Comparison of ENCODE assay signal across 23 cellular contexts in the genomic region with DNA sequence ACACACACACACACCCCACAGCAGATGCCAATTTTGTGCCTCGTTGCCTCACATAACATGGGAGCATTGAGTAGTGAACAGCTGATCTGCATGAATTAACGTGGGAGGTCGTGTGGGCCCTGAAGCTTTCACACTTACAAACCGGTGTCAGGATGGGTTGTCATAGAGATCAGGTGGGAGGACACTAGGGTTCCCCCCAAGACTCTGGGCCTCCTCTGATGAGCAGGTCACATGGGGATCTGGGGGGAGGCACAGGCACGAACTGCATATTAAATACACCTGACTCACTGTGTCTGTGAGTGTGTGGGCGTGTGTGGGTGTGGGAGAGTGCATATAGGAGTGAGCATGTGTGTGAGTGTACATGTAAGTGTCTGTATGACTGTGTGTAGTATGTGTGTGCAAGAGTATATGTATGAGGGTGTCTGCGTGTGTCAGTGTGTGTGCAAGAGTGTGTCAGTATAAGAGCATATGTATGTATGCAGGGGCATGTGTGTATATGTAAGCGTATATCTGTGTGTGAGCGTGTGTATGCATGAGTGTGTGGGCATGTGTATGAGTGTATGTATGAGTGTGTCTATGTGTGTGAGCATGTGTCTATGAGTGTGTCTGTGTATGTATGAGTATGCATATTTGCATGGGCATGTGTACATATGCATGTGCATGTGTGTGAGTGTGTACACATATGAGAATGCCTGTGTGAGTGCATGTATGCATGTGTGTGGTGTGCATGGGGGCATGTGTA.
A peak's percentile ranks its signal among the peaks of the same experiment; 100 is the strongest.
DNase-seq lines count a peak whose midpoint lies in the region; ATAC-seq and TF ChIP-seq lines count a peak whose summit lies in the region.
"Had no signal": no experiment of that assay in that cellular context is flagged by ENCODE, and none has a peak within 500 bp of the region (broad histone marks: within the 10 kb centered on the region; RNA-seq: fewer than 3 reads in every experiment).

No MANE protein-coding gene starts in this region.

- H3K27me3 ChIP-seq in BLaER1 (no peaks in the 10 kb centered on the region), right atrium auricular region (no peaks in the 10 kb centered on the region)
- H3K27me3 ChIP-seq: ascending aorta had no signal

- no peaks in the 10 kb centered on the region for H4K20me1 ChIP-seq in BLaER1

- H3K27ac Mint-ChIP-seq in memory B cell, result no peak overlapping the region
- H3K27ac Mint-ChIP-seq: activated naive CD4-positive, alpha-beta T cell treated with anti-CD3 and anti-CD28 coated beads, Interleukin-2, amount 50 U/mL, for 72 hours; activated T-helper 1 cell treated with anti-CD3 and anti-CD28 coated beads, Interleukin-12 subunit alpha, Interleukin-12 subunit beta, Interleukin-2, Interleukin-4 antibody, amounts not matched to agents 30 ng/mL and 10 ng/mL and 1 ng/mL, durations not matched to agents 14 hours and 24 hours and 36 hours; CD8-positive, alpha-beta memory T cell; naive thymus-derived CD8-positive, alpha-beta T cell; stimulated activated naive CD8-positive, alpha-beta T cell treated with anti-CD3 and anti-CD28 coated beads, Interleukin-15, Interleukin-2, amounts not matched to agents 100 ng/mL and 50 ng/mL, for 24 hours had no signal

- no peaks in the 10 kb centered on the region for H3K36me3 Mint-ChIP-seq in memory B cell
- H3K36me3 Mint-ChIP-seq: activated naive CD4-positive, alpha-beta T cell treated with anti-CD3 and anti-CD28 coated beads, Interleukin-2, amount 50 U/mL, for 72 hours; CD8-positive, alpha-beta memory T cell; naive thymus-derived CD8-positive, alpha-beta T cell had no signal

- H3K4me3 Mint-ChIP-seq in memory B cell, result no peak overlapping the region
- H3K4me3 Mint-ChIP-seq: activated T-helper 1 cell treated with anti-CD3 and anti-CD28 coated beads, Interleukin-12 subunit alpha, Interleukin-12 subunit beta, Interleukin-2, Interleukin-4 antibody, amounts not matched to agents 30 ng/mL and 10 ng/mL and 1 ng/mL, durations not matched to agents 14 hours and 24 hours and 36 hours; CD8-positive, alpha-beta memory T cell; naive thymus-derived CD8-positive, alpha-beta T cell; stimulated activated naive CD8-positive, alpha-beta T cell treated with anti-CD3 and anti-CD28 coated beads, Interleukin-15, Interleukin-2, amounts not matched to agents 100 ng/mL and 50 ng/mL, for 24 hours had no signal

- H3K4me1 ChIP-seq in BLaER1 (peaks cover 65% of the 10 kb centered on the region), right atrium auricular region (no peaks in the 10 kb centered on the region)
- H3K4me1 ChIP-seq: ascending aorta, gastrocnemius medialis, tibial nerve had no signal

- H3K36me3 ChIP-seq in BLaER1 (no peaks in the 10 kb centered on the region), right atrium auricular region (no peaks in the 10 kb centered on the region)
- H3K36me3 ChIP-seq: ascending aorta, gastrocnemius medialis, tibial nerve had no signal

- H3K9ac ChIP-seq in BLaER1, result no peak overlapping the region
- H3K9ac ChIP-seq: GM23248, KMS-11, parathyroid adenoma had no signal

- peaks cover 8% of the 10 kb centered on the region for H3K27me3 Mint-ChIP-seq in memory B cell
- H3K27me3 Mint-ChIP-seq: stimulated activated naive CD8-positive, alpha-beta T cell treated with anti-CD3 and anti-CD28 coated beads, Interleukin-15, Interleukin-2, amounts not matched to agents 100 ng/mL and 50 ng/mL, for 24 hours had no signal

- DNase-seq in GM10266 (ENCODE audit: extremely low spot score) (peak; percentile 44), NCI-H2171 (lab: John Stamatoyannopoulos, UW) (peak; percentile 75), memory B cell (ENCODE audit: low spot score in 2 of 2) (no peak), SHP77 treated with DMSO at 0.1 percent for 48 hours (lab: John Stamatoyannopoulos, UW) (no peak), right atrium auricular region (ENCODE audit: low spot score) (no peak)
- DNase-seq: activated CD4-positive, CD25-positive, alpha-beta regulatory T cell treated with anti-CD3 and anti-CD28 coated beads, Interleukin-2, amount 50 U/mL, for 72 hours; CD8-positive, alpha-beta memory T cell; DND-41; effector CD8-positive, alpha-beta T cell; gastrocnemius medialis; GM23248; naive thymus-derived CD8-positive, alpha-beta T cell; NCI-H1930; NCI-H510A had no signal

- peak overlapping the region; percentile 96 for H3K4me2 ChIP-seq in BLaER1
- H3K4me2 ChIP-seq: KMS-11 had no signal

- H3K4me3 ChIP-seq in BLaER1 (no peak overlapping the region), right atrium auricular region (no peak overlapping the region)
- H3K4me3 ChIP-seq: ascending aorta, gastrocnemius medialis, GM23248, tibial nerve had no signal

- peak; percentile 51 for ATAC-seq in memory B cell (ENCODE audit: low read depth)
- no peak for ATAC-seq in GM18858 (IDR thresholded peaks at IDR 0.05; ENCODE audit: unreplicated experiment)
- ATAC-seq: activated naive CD4-positive, alpha-beta T cell treated with anti-CD3 and anti-CD28 coated beads, Interleukin-2, amount 50 U/mL, for 72 hours; gastrocnemius medialis; naive thymus-derived CD8-positive, alpha-beta T cell had no signal

- H3K27ac ChIP-seq in BLaER1, result no peak overlapping the region
- no peak overlapping the region for H3K27ac ChIP-seq in right atrium auricular region
- H3K27ac ChIP-seq: ascending aorta, gastrocnemius medialis, GM23248, KMS-11, parathyroid adenoma, tibial nerve had no signal

- H3K9me3 ChIP-seq in BLaER1 (peaks cover 3% of the 10 kb centered on the region), right atrium auricular region (no peaks in the 10 kb centered on the region)
- H3K9me3 ChIP-seq: ascending aorta, gastrocnemius medialis, tibial nerve had no signal

- no peaks in the 10 kb centered on the region for H3K9me3 Mint-ChIP-seq in memory B cell
- H3K9me3 Mint-ChIP-seq: activated naive CD4-positive, alpha-beta T cell treated with anti-CD3 and anti-CD28 coated beads, Interleukin-2, amount 50 U/mL, for 72 hours; activated T-helper 1 cell treated with anti-CD3 and anti-CD28 coated beads, Interleukin-12 subunit alpha, Interleukin-12 subunit beta, Interleukin-2, Interleukin-4 antibody, amounts not matched to agents 30 ng/mL and 10 ng/mL and 1 ng/mL, durations not matched to agents 14 hours and 24 hours and 36 hours; CD8-positive, alpha-beta memory T cell; naive thymus-derived CD8-positive, alpha-beta T cell; stimulated activated naive CD8-positive, alpha-beta T cell treated with anti-CD3 and anti-CD28 coated beads, Interleukin-15, Interleukin-2, amounts not matched to agents 100 ng/mL and 50 ng/mL, for 24 hours had no signal

- peaks cover 21% of the 10 kb centered on the region for H3K4me1 Mint-ChIP-seq in memory B cell
- H3K4me1 Mint-ChIP-seq: CD8-positive, alpha-beta memory T cell had no signal

- TF ChIP-seq CTCF in GM10266 (IDR thresholded peaks at IDR 0.05; ENCODE audit: control insufficient read depth, insufficient read depth, low read depth, missing control alignments) (no peak), right atrium auricular region (IDR thresholded peaks at IDR 0.05) (no peak)

Comparison
In these comparisons a context has a peak if more than half of its experiments do, and no peak if none do; other contexts are left out.
1. DNase-seq: peak in GM10266 (single experiment) and NCI-H2171 (single experiment); none in memory B cell (0 of 2), SHP77 treated with DMSO at 0.1 percent for 48 hours (single experiment) and right atrium auricular region (single experiment).